25 cellular contexts compared by ENCODE assay signal in the genomic region with DNA sequence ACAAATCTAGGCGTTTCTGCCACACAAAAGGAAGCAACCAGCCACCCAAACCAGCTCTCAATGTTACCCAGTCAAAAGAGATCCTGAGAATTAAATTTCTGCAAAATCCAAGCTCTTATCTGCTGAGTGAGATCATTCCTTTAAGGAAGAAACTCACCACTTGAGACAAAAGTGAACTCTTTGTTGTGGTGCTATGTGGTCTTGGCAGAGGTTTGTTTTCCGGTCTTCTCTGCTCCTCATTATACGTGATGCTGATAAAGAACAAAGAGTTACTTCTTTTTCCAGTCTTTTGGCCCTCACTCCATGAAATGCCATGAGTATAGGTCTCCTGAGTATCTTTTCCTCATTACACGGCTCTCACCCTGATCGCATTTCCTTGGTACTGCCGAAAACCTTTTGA.
DNase-seq lines count a peak whose midpoint lies in the region; ATAC-seq and TF ChIP-seq lines count a peak whose summit lies in the region.
"Had no signal": no experiment of that assay in that cellular context is flagged by ENCODE, and none has a peak within 500 bp of the region (broad histone marks: within the 10 kb centered on the region; RNA-seq: fewer than 3 reads in every experiment).

No MANE protein-coding gene starts in this region.

- no peak overlapping the region for H3K27ac Mint-ChIP-seq in activated CD8-positive, alpha-beta memory T cell treated with anti-CD3 and anti-CD28 coated beads, Interleukin-2, amount 10 ng/mL, durations not matched to agents 7 days and 5 days
- H3K27ac Mint-ChIP-seq in T-helper 2 cell treated with Interferon-gamma antibody and Interleukin-4, amounts not matched to agents 5 μg/mL and 100 μg/mL, for 36 hours, result no peak overlapping the region
- H3K27ac Mint-ChIP-seq in naive thymus-derived CD4-positive, alpha-beta T cell, result no peak overlapping the region
- H3K27ac Mint-ChIP-seq: effector memory CD8-positive, alpha-beta T cell; type B pancreatic cell had no signal

- H3K4me1 ChIP-seq in naive thymus-derived CD4-positive, alpha-beta T cell (ENCODE audit: control insufficient read depth in 2 of 2, insufficient read depth in 2 of 2, low read length in 2 of 2), result peaks cover 4 to 14% of the 10 kb centered on the region in 2 donors
- H3K4me1 ChIP-seq: right atrium auricular region, SJSA1 had no signal

- H3K4me3 Mint-ChIP-seq in activated CD8-positive, alpha-beta memory T cell treated with anti-CD3 and anti-CD28 coated beads, Interleukin-2, amount 10 ng/mL, durations not matched to agents 7 days and 5 days, result no peak overlapping the region
- H3K4me3 Mint-ChIP-seq in T-helper 2 cell treated with Interferon-gamma antibody and Interleukin-4, amounts not matched to agents 5 μg/mL and 100 μg/mL, for 36 hours, result peak overlapping the region; percentile 1
- peak overlapping the region in 6 of 10 donors; percentile 10 to 64 (median 45) for H3K4me3 Mint-ChIP-seq in naive thymus-derived CD4-positive, alpha-beta T cell
- H3K4me3 Mint-ChIP-seq: effector memory CD8-positive, alpha-beta T cell; type B pancreatic cell had no signal

- intact Hi-C loops in naive thymus-derived CD4-positive, alpha-beta T cell (cut with micrococcal nuclease), result loop anchor here (5.0 to 10.0 kb wide), 2 partner anchors 35 to 47 kb away; no protein-coding TSS in a partner anchor

- H3K4me1 Mint-ChIP-seq in activated CD8-positive, alpha-beta memory T cell treated with anti-CD3 and anti-CD28 coated beads, Interleukin-2, amount 10 ng/mL, durations not matched to agents 7 days and 5 days, result peaks cover 23% of the 10 kb centered on the region
- peaks cover 31% of the 10 kb centered on the region for H3K4me1 Mint-ChIP-seq in T-helper 2 cell treated with Interferon-gamma antibody and Interleukin-4, amounts not matched to agents 5 μg/mL and 100 μg/mL, for 36 hours (ENCODE audit: low read depth)
- peaks cover 11 to 22% (median 15%) of the 10 kb centered on the region in 7 donors for H3K4me1 Mint-ChIP-seq in naive thymus-derived CD4-positive, alpha-beta T cell

- H3K9me3 ChIP-seq in naive thymus-derived CD4-positive, alpha-beta T cell (ENCODE audit: control insufficient read depth in 2 of 3, low read length in 3 of 3), result no peaks in the 10 kb centered on the region
- H3K9me3 ChIP-seq: MG63, right atrium auricular region, SJSA1 had no signal

- H3K27ac ChIP-seq in naive thymus-derived CD4-positive, alpha-beta T cell (ENCODE audit: low read depth, low read length), result no peak overlapping the region
- H3K27ac ChIP-seq in RWPE1, result no peak overlapping the region
- H3K27ac ChIP-seq: cardiac muscle cell, coronary artery, right atrium auricular region, SJSA1 had no signal

- ATAC-seq in activated CD8-positive, alpha-beta memory T cell treated with anti-CD3 and anti-CD28 coated beads, Interleukin-2, amount 10 ng/mL, durations not matched to agents 7 days and 5 days, result peak; percentile 36
- ATAC-seq in naive thymus-derived CD4-positive, alpha-beta T cell, result no peak
- ATAC-seq: effector memory CD8-positive, alpha-beta T cell; esophagus mucosa; K562 had no signal

- no peak overlapping the region for H3K4me3 ChIP-seq in naive thymus-derived CD4-positive, alpha-beta T cell (ENCODE audit: low read length)
- H3K4me3 ChIP-seq: cardiac muscle cell, coronary artery, K562, MG63, right atrium auricular region, SJSA1 had no signal

- H3K9me3 Mint-ChIP-seq in activated CD8-positive, alpha-beta memory T cell treated with anti-CD3 and anti-CD28 coated beads, Interleukin-2, amount 10 ng/mL, durations not matched to agents 7 days and 5 days (ENCODE audit: low read depth), result no peaks in the 10 kb centered on the region
- no peaks in the 10 kb centered on the region for H3K9me3 Mint-ChIP-seq in T-helper 2 cell treated with Interferon-gamma antibody and Interleukin-4, amounts not matched to agents 5 μg/mL and 100 μg/mL, for 36 hours
- peaks cover 0 to 3% (median 0%) of the 10 kb centered on the region in 11 donors for H3K9me3 Mint-ChIP-seq in naive thymus-derived CD4-positive, alpha-beta T cell
- H3K9me3 Mint-ChIP-seq: effector memory CD8-positive, alpha-beta T cell had no signal

- H3K36me3 Mint-ChIP-seq in activated CD8-positive, alpha-beta memory T cell treated with anti-CD3 and anti-CD28 coated beads, Interleukin-2, amount 10 ng/mL, durations not matched to agents 7 days and 5 days, result peaks cover 4% of the 10 kb centered on the region
- peaks cover 10% of the 10 kb centered on the region for H3K36me3 Mint-ChIP-seq in T-helper 2 cell treated with Interferon-gamma antibody and Interleukin-4, amounts not matched to agents 5 μg/mL and 100 μg/mL, for 36 hours (ENCODE audit: low read depth)
- peaks cover 0 to 4% (median 0%) of the 10 kb centered on the region in 5 donors for H3K36me3 Mint-ChIP-seq in naive thymus-derived CD4-positive, alpha-beta T cell
- H3K36me3 Mint-ChIP-seq: type B pancreatic cell had no signal

- H3K27me3 ChIP-seq in naive thymus-derived CD4-positive, alpha-beta T cell (ENCODE audit: control insufficient read depth in 2 of 2, insufficient read depth in 2 of 2, low read length in 2 of 2), result no peaks in the 10 kb centered on the region
- H3K27me3 ChIP-seq: cardiac muscle cell, MG63, right atrium auricular region, SJSA1 had no signal

- peaks cover 41% of the 10 kb centered on the region for H3K27me3 Mint-ChIP-seq in activated CD8-positive, alpha-beta memory T cell treated with anti-CD3 and anti-CD28 coated beads, Interleukin-2, amount 10 ng/mL, durations not matched to agents 7 days and 5 days
- H3K27me3 Mint-ChIP-seq in T-helper 2 cell treated with Interferon-gamma antibody and Interleukin-4, amounts not matched to agents 5 μg/mL and 100 μg/mL, for 36 hours (ENCODE audit: low read depth), result peaks cover 8% of the 10 kb centered on the region
- peaks cover 20 to 49% (median 28%) of the 10 kb centered on the region in 5 donors for H3K27me3 Mint-ChIP-seq in naive thymus-derived CD4-positive, alpha-beta T cell
- H3K27me3 Mint-ChIP-seq: type B pancreatic cell had no signal

- CTCF ChIA-PET in activated CD8-positive, alpha-beta memory T cell treated with anti-CD3 and anti-CD28 coated beads, Interleukin-2, amount 10 ng/mL, durations not matched to agents 7 days and 5 days (lab: Charles Lee), result interaction anchor here (0.9 to 1.8 kb wide), 2 partner anchors 15 to 32 kb away, joined by 3 to 4 read pairs; no protein-coding TSS in a partner anchor
- CTCF ChIA-PET in naive thymus-derived CD4-positive, alpha-beta T cell (lab: Charles Lee), result no interaction called here
- CTCF ChIA-PET in RWPE1 (lab: Yijun Ruan, JAX), result no interaction called here

- no peak for DNase-seq in activated CD8-positive, alpha-beta memory T cell treated with anti-CD3 and anti-CD28 coated beads, Interleukin-2, amount 10 ng/mL, durations not matched to agents 7 days and 5 days
- no peak for DNase-seq in activated CD8-positive, alpha-beta memory T cell treated with anti-CD3 and anti-CD28 coated beads for 24 hours
- DNase-seq in Daoy (ENCODE audit: low read depth) (peak; percentile 55), dedifferentiated amniotic fluid mesenchymal stem cell (ENCODE audit: extremely low spot score) (no peak), RWPE1 (ENCODE audit: low spot score) (no peak), NCI-H226 (no peak)
- no peak for DNase-seq in T-helper 2 cell treated with Interferon-gamma antibody and Interleukin-4, amounts not matched to agents 5 μg/mL and 100 μg/mL, for 36 hours (ENCODE audit: low spot score)
- peak in 6 of 9 donors; percentile 16 to 29 (median 24) for DNase-seq in naive thymus-derived CD4-positive, alpha-beta T cell
- DNase-seq: activated gamma-delta T cell treated with Interleukin-2 at 50 U/mL for 16 hours; aorta; C1 segment of cervical spinal cord; DMS79; effector memory CD8-positive, alpha-beta T cell; HCEC 1CT; MG63; NCI-H1417; NCI-H2081; NCI-H2227 treated with DMSO at 0.1 percent for 48 hours had no signal

- H3K36me3 ChIP-seq in naive thymus-derived CD4-positive, alpha-beta T cell (ENCODE audit: control insufficient read depth in 2 of 3, insufficient read depth in 3 of 3, low read length in 3 of 3), result no peaks in the 10 kb centered on the region
- H3K36me3 ChIP-seq: cardiac muscle cell, MG63, right atrium auricular region, SJSA1 had no signal

- no peak for TF ChIP-seq CTCF in RWPE1 (conservative IDR thresholded peaks at IDR 0.05; ENCODE audit: low read depth)

- POLR2A ChIA-PET in naive thymus-derived CD4-positive, alpha-beta T cell (lab: Charles Lee), result no interaction called here
- POLR2A ChIA-PET in RWPE1 (lab: Yijun Ruan, JAX; ENCODE audit: low non-redundant PET), result no interaction called here

Comparison
In these comparisons a context has a peak if more than half of its experiments do, and no peak if none do; other contexts are left out.
1. DNase-seq: peak in Daoy (single experiment) and naive thymus-derived CD4-positive, alpha-beta T cell (6 of 9); none in activated CD8-positive, alpha-beta memory T cell treated with anti-CD3 and anti-CD28 coated beads, Interleukin-2, amount 10 ng/mL, durations not matched to agents 7 days and 5 days (single experiment), activated CD8-positive, alpha-beta memory T cell treated with anti-CD3 and anti-CD28 coated beads for 24 hours (single experiment), T-helper 2 cell treated with Interferon-gamma antibody and Interleukin-4, amounts not matched to agents 5 μg/mL and 100 μg/mL, for 36 hours (single experiment), dedifferentiated amniotic fluid mesenchymal stem cell (single experiment), RWPE1 (single experiment) and NCI-H226 (single experiment).